In genomic region chr1:43444151-43444826, GRCh38 we compare ENCODE assay signal across 21 cellular contexts. TPM values are rescaled to one million over a fixed set of nuclear protein-coding genes. Genes with fewer than 3 reads are reported as not detected.
DNase-seq lines count a peak whose midpoint lies in the region; ATAC-seq and TF ChIP-seq lines count a peak whose summit lies in the region.
"Had no signal": no experiment of that assay in that cellular context is flagged by ENCODE, and none has a peak within 500 bp of the region (broad histone marks: within the 10 kb centered on the region; RNA-seq: fewer than 3 reads in every experiment).

No MANE protein-coding gene starts in this region.

- TF ChIP-seq CTCF in 22Rv1 (IDR thresholded peaks at IDR 0.05) (no peak), tibial nerve (IDR thresholded peaks at IDR 0.05) (no peak), colonic mucosa (IDR thresholded peaks at IDR 0.05) (no peak)

- no peaks in the 10 kb centered on the region for H3K27me3 Mint-ChIP-seq in activated naive CD4-positive, alpha-beta T cell treated with anti-CD3 and anti-CD28 coated beads, Interleukin-2, amount 50 U/mL, for 24 hours
- H3K27me3 Mint-ChIP-seq: CD4-positive, alpha-beta T cell had no signal

- intact Hi-C loops in colonic mucosa (cut with DNase I) = no loop called here

- H3K27ac ChIP-seq in 22Rv1 (peak overlapping the region; percentile 15), tibial nerve (no peak overlapping the region), colonic mucosa (no peak overlapping the region)
- H3K27ac ChIP-seq: adrenal gland, brain microvascular endothelial cell, HL-60, lower lobe of right lung, prostate gland had no signal

- no peaks in the 10 kb centered on the region for H3K4me1 ChIP-seq in tibial nerve
- H3K4me1 ChIP-seq in colonic mucosa = no peaks in the 10 kb centered on the region
- H3K4me1 ChIP-seq: lower lobe of right lung, prostate gland had no signal

- H3K9ac ChIP-seq in colonic mucosa (ENCODE audit: low read depth in 2 of 2, low read length in 2 of 2) = no peak overlapping the region

- H3K36me3 ChIP-seq in tibial nerve = peaks cover 8 to 100% (median 32%) of the 10 kb centered on the region in 3 donors
- peaks cover 10% of the 10 kb centered on the region for H3K36me3 ChIP-seq in colonic mucosa

- H3K4me3 ChIP-seq in tibial nerve = no peak overlapping the region
- H3K4me3 ChIP-seq in colonic mucosa = no peak overlapping the region
- H3K4me3 ChIP-seq: adrenal gland, lower lobe of right lung, prostate gland had no signal

- H3K36me3 Mint-ChIP-seq in activated naive CD4-positive, alpha-beta T cell treated with anti-CD3 and anti-CD28 coated beads, Interleukin-2, amount 50 U/mL, for 24 hours = peaks cover 5% of the 10 kb centered on the region

- peak overlapping the region; percentile 71 for H3K27ac Mint-ChIP-seq in activated naive CD4-positive, alpha-beta T cell treated with anti-CD3 and anti-CD28 coated beads, Interleukin-2, amount 50 U/mL, for 24 hours
- H3K27ac Mint-ChIP-seq: CD4-positive, alpha-beta T cell had no signal

- 91 to 95% methylated on average over 13 of the region's 13 CpGs for WGBS in tibial nerve, 2 donors

- H3K27me3 ChIP-seq in tibial nerve = no peaks in the 10 kb centered on the region
- no peaks in the 10 kb centered on the region for H3K27me3 ChIP-seq in colonic mucosa
- H3K27me3 ChIP-seq: adrenal gland, brain microvascular endothelial cell had no signal

- TF ChIP-seq POLR2A in tibial nerve (IDR thresholded peaks at IDR 0.05) = no peak

- H3K4me3 Mint-ChIP-seq in activated naive CD4-positive, alpha-beta T cell treated with anti-CD3 and anti-CD28 coated beads, Interleukin-2, amount 50 U/mL, for 24 hours = no peak overlapping the region
- H3K4me3 Mint-ChIP-seq: CD4-positive, alpha-beta T cell had no signal

- peak; percentile 9 for DNase-seq in activated CD4-positive, CD25-positive, alpha-beta regulatory T cell treated with anti-CD3 and anti-CD28 coated beads, Interleukin-2, amount 50 U/mL, for 72 hours
- DNase-seq in mesenteric fat pad (ENCODE audit: low spot score) (peak; percentile 49), tibial nerve (ENCODE audit: low spot score in 2 of 2) (no peak), colonic mucosa (no peak)
- DNase-seq: 8988T; activated CD4-positive, alpha-beta T cell treated with anti-CD3 and anti-CD28 coated beads for 1 hour; brain microvascular endothelial cell; DMS153; lower lobe of right lung; NCI-H1092; NCI-H1930; NCI-H748 treated with DMSO at 0.1 percent for 48 hours; T-helper 1 cell had no signal

- H3K9me3 ChIP-seq in tibial nerve = no peaks in the 10 kb centered on the region
- no peaks in the 10 kb centered on the region for H3K9me3 ChIP-seq in colonic mucosa
- H3K9me3 ChIP-seq: adrenal gland, lower lobe of right lung, prostate gland had no signal

- no peaks in the 10 kb centered on the region for H3K9me3 Mint-ChIP-seq in activated naive CD4-positive, alpha-beta T cell treated with anti-CD3 and anti-CD28 coated beads, Interleukin-2, amount 50 U/mL, for 24 hours
- H3K9me3 Mint-ChIP-seq: CD4-positive, alpha-beta T cell had no signal

- ATAC-seq in activated CD4-positive, CD25-positive, alpha-beta regulatory T cell treated with anti-CD3 and anti-CD28 coated beads, Interleukin-2, amount 50 U/mL, for 24 hours = no peak
- ATAC-seq in GM18861 (IDR thresholded peaks at IDR 0.05; ENCODE audit: unreplicated experiment) = no peak
- ATAC-seq: lower lobe of right lung had no signal

- H3K4me1 Mint-ChIP-seq in activated naive CD4-positive, alpha-beta T cell treated with anti-CD3 and anti-CD28 coated beads, Interleukin-2, amount 50 U/mL, for 24 hours = no peaks in the 10 kb centered on the region

- no peak for TF ChIP-seq EP300 in tibial nerve (IDR thresholded peaks at IDR 0.05)

RNA-seq across cellular contexts. Expression of gene HYI, which starts 9.4 kb away (rescaled TPM):
- 36.9 TPM for total RNA-seq in mesenteric fat pad
- 100 to 1,000 TPM in 2 of 4 donors, 10 to 100 TPM in 2; 69.8 to 144 (median 97.7) TPM for total RNA-seq in tibial nerve
- total RNA-seq in colonic mucosa = 10 to 100 TPM; 50.8 to 55.6 TPM

RNA-seq across cellular contexts. Expression of gene SZT2, which starts 54.6 kb away (rescaled TPM):
- total RNA-seq in mesenteric fat pad (65.3 TPM), tibial nerve (10 to 100 TPM; 49.2 to 68.7 (median 57.3) TPM), colonic mucosa (10 to 100 TPM; 34.8 to 50.5 TPM)

RNA-seq across cellular contexts. Expression of gene MED8, which starts 54.7 kb away (rescaled TPM):
- 55.2 TPM for total RNA-seq in mesenteric fat pad
- 10 to 100 TPM; 22.8 to 35.1 (median 28.5) TPM for total RNA-seq in tibial nerve
- 10 to 100 TPM; 39.2 to 51.3 TPM for total RNA-seq in colonic mucosa

Comparison
In these comparisons a context has a peak if more than half of its experiments do, and no peak if none do; other contexts are left out.
1. DNase-seq: peak in activated CD4-positive, CD25-positive, alpha-beta regulatory T cell treated with anti-CD3 and anti-CD28 coated beads, Interleukin-2, amount 50 U/mL, for 72 hours (single experiment) and mesenteric fat pad (single experiment); none in tibial nerve (0 of 2) and colonic mucosa (single experiment).